ENCODE assay signal across 8 cellular contexts in genomic region chr6:115241373-115241772, GRCh38.
"Had no signal": no experiment of that assay in that cellular context is flagged by ENCODE, and none has a peak within 500 bp of the region (broad histone marks: within the 10 kb centered on the region; RNA-seq: fewer than 3 reads in every experiment).

No MANE protein-coding gene starts in this region.

- H3K9me3 ChIP-seq: HAP-1 had no signal

- ATAC-seq: GM23338, HCT116, HepG2 had no signal

- H3K27ac ChIP-seq: HL-60 had no signal

- H3K27ac Mint-ChIP-seq: GM23338, HFFc6, IgD-negative memory B cell had no signal

- DNase-seq: H7, HFFc6 had no signal

- H3K4me1 Mint-ChIP-seq: GM23338, IgD-negative memory B cell had no signal

- FAIRE-seq: HepG2 had no signal

- H3K4me1 ChIP-seq: HAP-1 had no signal

- H3K36me3 ChIP-seq: HAP-1 had no signal

- H3K27me3 Mint-ChIP-seq: IgD-negative memory B cell had no signal

- H3K4me3 ChIP-seq: GM23338, HAP-1 had no signal

- H3K36me3 Mint-ChIP-seq: IgD-negative memory B cell had no signal

- H3K4me3 Mint-ChIP-seq: GM23338, HFFc6, IgD-negative memory B cell had no signal
